8 cellular contexts compared by ENCODE assay signal in genomic region chr10:988667-989545, GRCh38. TPM values are rescaled to one million over a fixed set of nuclear protein-coding genes. Genes with fewer than 3 reads are reported as not detected.
DNase-seq lines count a peak whose midpoint lies in the region; ATAC-seq and TF ChIP-seq lines count a peak whose summit lies in the region.

No MANE protein-coding gene starts in this region.

- peak overlapping the region; percentile 98 for H3K27ac ChIP-seq in hepatocyte
- peak overlapping the region; percentile 99 for H3K27ac ChIP-seq in smooth muscle cell (ENCODE audit: low read depth)

- H3K4me1 Mint-ChIP-seq in activated T-helper 1 cell treated with anti-CD3 and anti-CD28 coated beads, Interleukin-12 subunit alpha, Interleukin-12 subunit beta, Interleukin-2, Interleukin-4 antibody, amounts not matched to agents 30 ng/mL and 10 ng/mL and 1 ng/mL, durations not matched to agents 14 hours and 24 hours and 36 hours (ENCODE audit: low read depth) = peaks cover 35% of the 10 kb centered on the region

- H3K9me2 ChIP-seq in hepatocyte (replicated peaks; ENCODE audit: insufficient read depth) = no peaks in the 10 kb centered on the region

- peak overlapping the region; percentile 88 for H3K4me2 ChIP-seq in hepatocyte
- peak overlapping the region; percentile 100 for H3K4me2 ChIP-seq in smooth muscle cell

- no peak for TF ChIP-seq CTCF in hepatocyte (IDR thresholded peaks at IDR 0.05; ENCODE audit: poor library complexity)
- TF ChIP-seq CTCF in smooth muscle cell (IDR thresholded peaks at IDR 0.05; ENCODE audit: borderline replicate concordance, insufficient read depth, poor library complexity, severe bottlenecking) = no peak

- peak overlapping the region; percentile 97 for H3K4me3 Mint-ChIP-seq in activated T-helper 1 cell treated with anti-CD3 and anti-CD28 coated beads, Interleukin-12 subunit alpha, Interleukin-12 subunit beta, Interleukin-2, Interleukin-4 antibody, amounts not matched to agents 30 ng/mL and 10 ng/mL and 1 ng/mL, durations not matched to agents 14 hours and 24 hours and 36 hours

- H3K9me3 ChIP-seq in hepatocyte (ENCODE audit: low read depth) (no peaks in the 10 kb centered on the region), smooth muscle cell (replicated peaks; ENCODE audit: low read depth) (no peaks in the 10 kb centered on the region)

- peak; percentile 8 for ATAC-seq in HG02885 (IDR thresholded peaks at IDR 0.05; ENCODE audit: poor library complexity, unreplicated experiment)
- no peak for ATAC-seq in GM18520 (IDR thresholded peaks at IDR 0.05; ENCODE audit: unreplicated experiment)

- H3K9me3 Mint-ChIP-seq in activated T-helper 1 cell treated with anti-CD3 and anti-CD28 coated beads, Interleukin-12 subunit alpha, Interleukin-12 subunit beta, Interleukin-2, Interleukin-4 antibody, amounts not matched to agents 30 ng/mL and 10 ng/mL and 1 ng/mL, durations not matched to agents 14 hours and 24 hours and 36 hours = no peaks in the 10 kb centered on the region

- H3K79me2 ChIP-seq in hepatocyte (peaks cover 61% of the 10 kb centered on the region), smooth muscle cell (ENCODE audit: low read depth) (peaks cover 55% of the 10 kb centered on the region)

- H3F3A ChIP-seq in smooth muscle cell (ENCODE audit: low read depth) = no peaks in the 10 kb centered on the region

- no peak for DNase-seq in activated T-helper 1 cell treated with anti-CD3 and anti-CD28 coated beads, Interleukin-12 subunit alpha, Interleukin-12 subunit beta, Interleukin-2, Interleukin-4 antibody, amounts not matched to agents 30 ng/mL and 10 ng/mL and 1 ng/mL, durations not matched to agents 14 hours and 24 hours and 36 hours (ENCODE audit: low spot score)
- no peak for DNase-seq in hepatocyte (ENCODE audit: low spot score)
- no peak for DNase-seq in smooth muscle cell (lab: John Stamatoyannopoulos, UW; ENCODE audit: unreplicated experiment)
- DNase-seq in COR-L47 (lab: John Stamatoyannopoulos, UW) = no peak
- DNase-seq in NCI-H526 (lab: John Stamatoyannopoulos, UW) = no peak

- peaks cover 37% of the 10 kb centered on the region for H3K36me3 Mint-ChIP-seq in activated T-helper 1 cell treated with anti-CD3 and anti-CD28 coated beads, Interleukin-12 subunit alpha, Interleukin-12 subunit beta, Interleukin-2, Interleukin-4 antibody, amounts not matched to agents 30 ng/mL and 10 ng/mL and 1 ng/mL, durations not matched to agents 14 hours and 24 hours and 36 hours (ENCODE audit: low read depth)

- H4K20me1 ChIP-seq in hepatocyte (ENCODE audit: insufficient read depth, poor library complexity, severe bottlenecking) (peaks cover 16% of the 10 kb centered on the region), smooth muscle cell (ENCODE audit: low read depth) (peaks cover 46% of the 10 kb centered on the region)

- no peaks in the 10 kb centered on the region for H3K27me3 Mint-ChIP-seq in activated T-helper 1 cell treated with anti-CD3 and anti-CD28 coated beads, Interleukin-12 subunit alpha, Interleukin-12 subunit beta, Interleukin-2, Interleukin-4 antibody, amounts not matched to agents 30 ng/mL and 10 ng/mL and 1 ng/mL, durations not matched to agents 14 hours and 24 hours and 36 hours (ENCODE audit: insufficient read depth)

- intact Hi-C loops in activated T-helper 1 cell treated with anti-CD3 and anti-CD28 coated beads, Interleukin-12 subunit alpha, Interleukin-12 subunit beta, Interleukin-2, Interleukin-4 antibody, amounts not matched to agents 30 ng/mL and 10 ng/mL and 1 ng/mL, durations not matched to agents 14 hours and 24 hours and 36 hours (cut with micrococcal nuclease) = loop anchor here (1.0 to 5.0 kb wide), 5 partner anchors 21 to 477 kb away; partner anchors contain the start of genes IDI1, LARP4B and WDR37

- H2AFZ ChIP-seq in hepatocyte (peak overlapping the region; percentile 45), smooth muscle cell (ENCODE audit: low read depth) (peak overlapping the region; percentile 56)

- no peaks in the 10 kb centered on the region for H3K27me3 ChIP-seq in hepatocyte
- no peaks in the 10 kb centered on the region for H3K27me3 ChIP-seq in smooth muscle cell (ENCODE audit: low read depth)

- H3K36me3 ChIP-seq in hepatocyte (replicated peaks; ENCODE audit: insufficient read depth, low read depth) = peaks cover under 1% of the 10 kb centered on the region
- peaks cover 6% of the 10 kb centered on the region for H3K36me3 ChIP-seq in smooth muscle cell (ENCODE audit: low read depth)

- H3K9ac ChIP-seq in smooth muscle cell (ENCODE audit: low read depth) = peak overlapping the region; percentile 100

- peak overlapping the region; percentile 80 for H3K4me3 ChIP-seq in GM08714 (ENCODE audit: low read length)
- peak overlapping the region; percentile 96 for H3K4me3 ChIP-seq in hepatocyte
- H3K4me3 ChIP-seq in smooth muscle cell = peak overlapping the region; percentile 100

- H3K4me1 ChIP-seq in hepatocyte (ENCODE audit: insufficient read depth) (peaks cover 37% of the 10 kb centered on the region), smooth muscle cell (ENCODE audit: low read depth) (peaks cover 8% of the 10 kb centered on the region)

- H3K27ac Mint-ChIP-seq in activated T-helper 1 cell treated with anti-CD3 and anti-CD28 coated beads, Interleukin-12 subunit alpha, Interleukin-12 subunit beta, Interleukin-2, Interleukin-4 antibody, amounts not matched to agents 30 ng/mL and 10 ng/mL and 1 ng/mL, durations not matched to agents 14 hours and 24 hours and 36 hours = peak overlapping the region; percentile 99

- WGBS in hepatocyte (ENCODE audit: low lambda C conversion rate, missing lambda C conversion rate) = 29% methylated on average over 42 of the region's 42 CpGs
- WGBS in smooth muscle cell (ENCODE audit: low lambda C conversion rate) = 25% methylated on average over 42 of the region's 42 CpGs

RNA-seq across cellular contexts. Expression of gene GTPBP4, which starts 0.7 kb away (rescaled TPM):
- 193 and 202 TPM in 2 replicates for total RNA-seq in activated T-helper 1 cell treated with anti-CD3 and anti-CD28 coated beads, Interleukin-12 subunit alpha, Interleukin-12 subunit beta, Interleukin-2, Interleukin-4 antibody, amounts not matched to agents 30 ng/mL and 10 ng/mL and 1 ng/mL, durations not matched to agents 14 hours and 24 hours and 36 hours
- total RNA-seq in hepatocyte = 33.6 and 34.2 TPM in 2 replicates
- polyA plus RNA-seq in hepatocyte = 55.5 and 59.4 TPM in 2 replicates
- total RNA-seq in smooth muscle cell = 36.8 and 52.1 TPM in 2 replicates
- 42.5 and 60.5 TPM in 2 replicates for polyA plus RNA-seq in smooth muscle cell

RNA-seq across cellular contexts. Expression of gene IDI2, which starts 36.8 kb away (rescaled TPM):
- total RNA-seq in activated T-helper 1 cell treated with anti-CD3 and anti-CD28 coated beads, Interleukin-12 subunit alpha, Interleukin-12 subunit beta, Interleukin-2, Interleukin-4 antibody, amounts not matched to agents 30 ng/mL and 10 ng/mL and 1 ng/mL, durations not matched to agents 14 hours and 24 hours and 36 hours = not detected in 2 replicates
- total RNA-seq in hepatocyte = 0.33 TPM in 1 of 2 replicates, not detected in the other
- 0.29 TPM in 1 of 2 replicates, not detected in the other for polyA plus RNA-seq in hepatocyte
- not detected in 2 replicates for total RNA-seq in smooth muscle cell
- not detected in 2 replicates for polyA plus RNA-seq in smooth muscle cell

RNA-seq across cellular contexts. Expression of gene LARP4B, which starts 57.4 kb away (rescaled TPM):
- total RNA-seq in activated T-helper 1 cell treated with anti-CD3 and anti-CD28 coated beads, Interleukin-12 subunit alpha, Interleukin-12 subunit beta, Interleukin-2, Interleukin-4 antibody, amounts not matched to agents 30 ng/mL and 10 ng/mL and 1 ng/mL, durations not matched to agents 14 hours and 24 hours and 36 hours = 172 and 174 TPM in 2 replicates
- total RNA-seq in hepatocyte (38.5 and 43.4 TPM in 2 replicates), smooth muscle cell (23.6 and 24.9 TPM in 2 replicates)
- polyA plus RNA-seq in hepatocyte (23.9 and 28.4 TPM in 2 replicates), smooth muscle cell (16.7 and 28.8 TPM in 2 replicates)
